In genomic region chr7:82615527-82615926, GRCh38 we compare ENCODE assay signal across 9 cellular contexts.
A peak's percentile ranks its signal among the peaks of the same experiment; 100 is the strongest.
DNase-seq lines count a peak whose midpoint lies in the region; ATAC-seq and TF ChIP-seq lines count a peak whose summit lies in the region.
"Had no signal": no experiment of that assay in that cellular context is flagged by ENCODE, and none has a peak within 500 bp of the region (broad histone marks: within the 10 kb centered on the region; RNA-seq: fewer than 3 reads in every experiment).

No MANE protein-coding gene starts in this region.

- H3K27ac ChIP-seq in Peyer's patch (peak overlapping the region in 1 of 4 donors; percentile 2), WERI-Rb-1 (no peak overlapping the region)

- H3K36me3 ChIP-seq in Peyer's patch: no peaks in the 10 kb centered on the region
- no peaks in the 10 kb centered on the region for H3K36me3 ChIP-seq in WERI-Rb-1

- TF ChIP-seq CTCF in Peyer's patch (IDR thresholded peaks at IDR 0.05) (no peak), WERI-Rb-1 (IDR thresholded peaks at IDR 0.05; ENCODE audit: low read depth, low read length) (no peak)

- no peaks in the 10 kb centered on the region for H3K27me3 ChIP-seq in Peyer's patch
- H3K27me3 ChIP-seq in WERI-Rb-1 (ENCODE audit: insufficient read depth, low read depth, severe bottlenecking): no peaks in the 10 kb centered on the region

- DNase-seq in NOMO-1 treated with DMSO at 0.1 percent for 48 hours (lab: John Stamatoyannopoulos, UW; ENCODE audit: unreplicated experiment): peak; percentile 96
- peak; percentile 27 for DNase-seq in pons (ENCODE audit: low spot score)
- no peak for DNase-seq in Peyer's patch
- no peak for DNase-seq in NCI-H1694 treated with DMSO at 0.1 percent for 48 hours (lab: John Stamatoyannopoulos, UW)
- no peak for DNase-seq in WERI-Rb-1
- DNase-seq: central memory CD4-positive, alpha-beta T cell; NCI-H446 treated with DMSO at 0.1 percent for 48 hours had no signal

- ATAC-seq in GM19025 (IDR thresholded peaks at IDR 0.05; ENCODE audit: low read depth, unreplicated experiment) (peak; percentile 88), HG02938 (IDR thresholded peaks at IDR 0.05; ENCODE audit: unreplicated experiment) (peak; percentile 88)

- no peak overlapping the region for H3K4me3 ChIP-seq in Peyer's patch
- no peak overlapping the region for H3K4me3 ChIP-seq in WERI-Rb-1 (ENCODE audit: low read depth, low read length)

- no peak for TF ChIP-seq POLR2A in Peyer's patch (IDR thresholded peaks at IDR 0.05)

- no peaks in the 10 kb centered on the region for H3K4me1 ChIP-seq in Peyer's patch

- H3K9me3 ChIP-seq in Peyer's patch (no peaks in the 10 kb centered on the region), WERI-Rb-1 (ENCODE audit: severe bottlenecking) (no peaks in the 10 kb centered on the region)

Comparison
In these comparisons a context has a peak if more than half of its experiments do, and no peak if none do; other contexts are left out.
1. DNase-seq: peak in NOMO-1 treated with DMSO at 0.1 percent for 48 hours (single experiment) and pons (single experiment); none in Peyer's patch (0 of 3), NCI-H1694 treated with DMSO at 0.1 percent for 48 hours (single experiment) and WERI-Rb-1 (single experiment).